ENCODE assay signal across 9 cellular contexts in genomic region chr19:44587863-44588752, GRCh38. TPM values are rescaled to one million over a fixed set of nuclear protein-coding genes. Genes with fewer than 3 reads are reported as not detected.
DNase-seq lines count a peak whose midpoint lies in the region; ATAC-seq lines count a peak whose summit lies in the region.
"Had no signal": no experiment of that assay in that cellular context is flagged by ENCODE, and none has a peak within 500 bp of the region (broad histone marks: within the 10 kb centered on the region; RNA-seq: fewer than 3 reads in every experiment).

No MANE protein-coding gene starts in this region.

- peaks cover 2% of the 10 kb centered on the region for H3K36me3 Mint-ChIP-seq in activated CD8-positive, alpha-beta memory T cell treated with anti-CD3 and anti-CD28 coated beads, Interleukin-2, amount 10 ng/mL, durations not matched to agents 7 days and 5 days

- H3K4me1 Mint-ChIP-seq in activated CD8-positive, alpha-beta memory T cell treated with anti-CD3 and anti-CD28 coated beads, Interleukin-2, amount 10 ng/mL, durations not matched to agents 7 days and 5 days: peaks cover 8% of the 10 kb centered on the region

- CTCF ChIA-PET in activated CD8-positive, alpha-beta memory T cell treated with anti-CD3 and anti-CD28 coated beads, Interleukin-2, amount 10 ng/mL, durations not matched to agents 7 days and 5 days (lab: Charles Lee): interaction anchor here (1.7 kb wide), 1 partner anchor 69 kb away, joined by 6 read pairs; no protein-coding TSS in a partner anchor

- DNase-seq in activated CD8-positive, alpha-beta memory T cell treated with anti-CD3 and anti-CD28 coated beads, Interleukin-2, amount 10 ng/mL, durations not matched to agents 7 days and 5 days: peak; percentile 47
- DNase-seq in activated CD8-positive, alpha-beta memory T cell treated with anti-CD3 and anti-CD28 coated beads, Interleukin-2, amount 50 U/mL, for 4 hours: no peak
- DNase-seq in SIG-M5 (lab: John Stamatoyannopoulos, UW): peak; percentile 30
- DNase-seq in fibroblast of gingiva (ENCODE audit: low read depth): peak; percentile 94
- peak; percentile 59 for DNase-seq in stimulated activated CD8-positive, alpha-beta memory T cell treated with anti-CD3 and anti-CD28 coated beads, Interleukin-4, amount 100 ng/mL, for 48 hours
- DNase-seq in NCI-H2171 treated with DMSO at 0.1 percent for 48 hours (lab: John Stamatoyannopoulos, UW): no peak
- no peak for DNase-seq in substantia nigra (lab: John Stamatoyannopoulos, UW)
- DNase-seq: NCI-H1105 had no signal

- H3K9me3 Mint-ChIP-seq in activated CD8-positive, alpha-beta memory T cell treated with anti-CD3 and anti-CD28 coated beads, Interleukin-2, amount 10 ng/mL, durations not matched to agents 7 days and 5 days (ENCODE audit: low read depth): peaks cover 15% of the 10 kb centered on the region

- no peak overlapping the region for H3K4me3 Mint-ChIP-seq in activated CD8-positive, alpha-beta memory T cell treated with anti-CD3 and anti-CD28 coated beads, Interleukin-2, amount 10 ng/mL, durations not matched to agents 7 days and 5 days

- ATAC-seq in activated CD8-positive, alpha-beta memory T cell treated with anti-CD3 and anti-CD28 coated beads, Interleukin-2, amount 10 ng/mL, durations not matched to agents 7 days and 5 days: peak; percentile 30
- no peak for ATAC-seq in GM21529 (IDR thresholded peaks at IDR 0.05; ENCODE audit: unreplicated experiment)

- no peak overlapping the region for H3K27ac Mint-ChIP-seq in activated CD8-positive, alpha-beta memory T cell treated with anti-CD3 and anti-CD28 coated beads, Interleukin-2, amount 10 ng/mL, durations not matched to agents 7 days and 5 days

- no peak overlapping the region for H3K27ac ChIP-seq in substantia nigra (ENCODE audit: low read depth, low read length, poor library complexity, severe bottlenecking)

- no peaks in the 10 kb centered on the region for H3K27me3 Mint-ChIP-seq in activated CD8-positive, alpha-beta memory T cell treated with anti-CD3 and anti-CD28 coated beads, Interleukin-2, amount 10 ng/mL, durations not matched to agents 7 days and 5 days

RNA-seq across cellular contexts. Expression of gene IGSF23, which starts 25.3 kb away (rescaled TPM):
- not detected for total RNA-seq in activated CD8-positive, alpha-beta memory T cell treated with anti-CD3 and anti-CD28 coated beads, Interleukin-2, amount 10 ng/mL, durations not matched to agents 7 days and 5 days

RNA-seq across cellular contexts. Expression of gene PVR, which starts 55.6 kb away (rescaled TPM):
- 1 to 10 TPM; 2.4 to 7.8 TPM for total RNA-seq in activated CD8-positive, alpha-beta memory T cell treated with anti-CD3 and anti-CD28 coated beads, Interleukin-2, amount 10 ng/mL, durations not matched to agents 7 days and 5 days

RNA-seq across cellular contexts. Expression of gene CEACAM20, which starts 58.6 kb away (rescaled TPM):
- total RNA-seq in activated CD8-positive, alpha-beta memory T cell treated with anti-CD3 and anti-CD28 coated beads, Interleukin-2, amount 10 ng/mL, durations not matched to agents 7 days and 5 days: not detected

Comparison
In these comparisons a context has a peak if more than half of its experiments do, and no peak if none do; other contexts are left out.
1. DNase-seq: peak in activated CD8-positive, alpha-beta memory T cell treated with anti-CD3 and anti-CD28 coated beads, Interleukin-2, amount 10 ng/mL, durations not matched to agents 7 days and 5 days (single experiment), SIG-M5 (single experiment), fibroblast of gingiva (single experiment) and stimulated activated CD8-positive, alpha-beta memory T cell treated with anti-CD3 and anti-CD28 coated beads, Interleukin-4, amount 100 ng/mL, for 48 hours (single experiment); none in activated CD8-positive, alpha-beta memory T cell treated with anti-CD3 and anti-CD28 coated beads, Interleukin-2, amount 50 U/mL, for 4 hours (single experiment), NCI-H2171 treated with DMSO at 0.1 percent for 48 hours (single experiment) and substantia nigra (0 of 49).